In the genomic region with DNA sequence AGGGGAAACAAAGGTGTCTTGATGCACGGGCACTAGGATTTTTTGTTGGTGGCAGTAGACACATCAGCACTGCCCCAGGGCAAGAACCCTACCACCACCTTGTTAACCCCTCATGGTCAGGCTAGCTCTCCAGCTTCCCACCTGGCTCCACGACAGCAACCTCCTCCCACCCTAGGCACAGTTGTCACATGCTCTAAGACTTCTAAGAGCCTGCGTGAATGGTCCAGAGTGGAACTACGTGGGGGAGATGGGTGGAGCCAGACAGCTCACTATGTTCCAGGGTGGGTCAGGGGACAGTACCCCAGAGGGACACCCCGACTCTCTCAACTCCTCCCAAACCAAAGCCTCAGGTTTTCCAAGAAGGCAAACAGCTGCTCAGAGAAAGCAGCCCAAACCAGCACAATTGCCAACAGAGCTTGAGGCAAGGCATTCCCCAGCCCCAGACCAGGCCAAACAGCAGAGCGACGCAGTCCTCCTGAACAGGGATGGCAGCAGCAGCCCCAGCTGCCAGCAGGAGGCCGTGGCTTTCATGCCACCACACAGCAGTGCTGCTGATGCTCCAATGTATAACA, we compare ENCODE assay signal across 23 cellular contexts.
"Had no signal": no experiment of that assay in that cellular context is flagged by ENCODE, and none has a peak within 500 bp of the region (broad histone marks: within the 10 kb centered on the region; RNA-seq: fewer than 3 reads in every experiment).

No MANE protein-coding gene starts in this region.

- DNase-seq: activated B cell treated with CpG ODN at 0.5 μM for 24 hours; activated CD4-positive, alpha-beta T cell treated with anti-CD3 and anti-CD28 coated beads, Interleukin-2, amount 50 U/mL, for 1 hour; activated CD8-positive, alpha-beta T cell treated with anti-CD3 and anti-CD28 coated beads for 36 hours; activated naive CD4-positive, alpha-beta T cell treated with Interleukin-2 at 50 U/mL for 16 hours; activated T-cell treated with anti-CD3 and anti-CD28 coated beads for 4 hours; activated T-cell treated with anti-CD3 and anti-CD28 coated beads, Interleukin-2, amount 50 U/mL, for 72 hours; anterior cingulate cortex; islet precursor cell; midbrain; naive thymus-derived CD8-positive, alpha-beta T cell; nucleus accumbens; stimulated activated CD4-positive, alpha-beta T cell treated with anti-CD3 and anti-CD28 coated beads, Interleukin-15, amount 100 ng/mL, for 24 hours; stimulated activated CD4-positive, alpha-beta T cell treated with anti-CD3 and anti-CD28 coated beads, Interleukin-2, amount 100 ng/mL, for 24 hours; stimulated activated naive CD4-positive, alpha-beta T cell; T-cell had no signal

- H3K27ac ChIP-seq: epithelial cell of prostate, gastroesophageal sphincter, hepatocyte, suprapubic skin, tibial nerve had no signal

- H3K36me3 ChIP-seq: gastroesophageal sphincter, suprapubic skin, tibial nerve had no signal

- ATAC-seq: activated CD8-positive, alpha-beta T cell treated with anti-CD3 and anti-CD28 coated beads for 36 hours; activated T-cell treated with anti-CD3 and anti-CD28 coated beads, Interleukin-2, amount 50 U/mL, for 72 hours; gastroesophageal sphincter; naive thymus-derived CD8-positive, alpha-beta T cell; right cardiac atrium; T-cell had no signal

- H3K4me3 ChIP-seq: gastroesophageal sphincter, hepatocyte, suprapubic skin, tibial nerve had no signal

- H3K9me3 Mint-ChIP-seq: activated B cell treated with CpG ODN at 0.5 μM for 24 hours; activated CD8-positive, alpha-beta T cell treated with anti-CD3 and anti-CD28 coated beads for 36 hours; activated T-cell treated with anti-CD3 and anti-CD28 coated beads, Interleukin-2, amount 50 U/mL, for 72 hours; naive thymus-derived CD8-positive, alpha-beta T cell; neural crest cell; T-cell had no signal

- H3K4me1 Mint-ChIP-seq: activated B cell treated with CpG ODN at 0.5 μM for 24 hours; naive thymus-derived CD8-positive, alpha-beta T cell; neural crest cell had no signal

- H3K27me3 ChIP-seq: gastroesophageal sphincter, suprapubic skin, tibial nerve had no signal

- H3K9me3 ChIP-seq: gastroesophageal sphincter, suprapubic skin, tibial nerve had no signal

- H3K36me3 Mint-ChIP-seq: activated naive CD8-positive, alpha-beta T cell; naive thymus-derived CD8-positive, alpha-beta T cell; T-cell had no signal

- H3K27ac Mint-ChIP-seq: activated B cell treated with CpG ODN at 0.5 μM for 24 hours; activated CD8-positive, alpha-beta T cell treated with anti-CD3 and anti-CD28 coated beads for 36 hours; activated naive CD8-positive, alpha-beta T cell; activated T-cell treated with anti-CD3 and anti-CD28 coated beads, Interleukin-2, amount 50 U/mL, for 72 hours; naive thymus-derived CD8-positive, alpha-beta T cell; T-cell had no signal

- H3K4me3 Mint-ChIP-seq: activated B cell treated with CpG ODN at 0.5 μM for 24 hours; activated CD8-positive, alpha-beta T cell treated with anti-CD3 and anti-CD28 coated beads for 36 hours; activated naive CD8-positive, alpha-beta T cell; activated T-cell treated with anti-CD3 and anti-CD28 coated beads, Interleukin-2, amount 50 U/mL, for 72 hours; naive thymus-derived CD8-positive, alpha-beta T cell; neural crest cell; T-cell had no signal
